13 cellular contexts compared by ENCODE assay signal in the genomic region with DNA sequence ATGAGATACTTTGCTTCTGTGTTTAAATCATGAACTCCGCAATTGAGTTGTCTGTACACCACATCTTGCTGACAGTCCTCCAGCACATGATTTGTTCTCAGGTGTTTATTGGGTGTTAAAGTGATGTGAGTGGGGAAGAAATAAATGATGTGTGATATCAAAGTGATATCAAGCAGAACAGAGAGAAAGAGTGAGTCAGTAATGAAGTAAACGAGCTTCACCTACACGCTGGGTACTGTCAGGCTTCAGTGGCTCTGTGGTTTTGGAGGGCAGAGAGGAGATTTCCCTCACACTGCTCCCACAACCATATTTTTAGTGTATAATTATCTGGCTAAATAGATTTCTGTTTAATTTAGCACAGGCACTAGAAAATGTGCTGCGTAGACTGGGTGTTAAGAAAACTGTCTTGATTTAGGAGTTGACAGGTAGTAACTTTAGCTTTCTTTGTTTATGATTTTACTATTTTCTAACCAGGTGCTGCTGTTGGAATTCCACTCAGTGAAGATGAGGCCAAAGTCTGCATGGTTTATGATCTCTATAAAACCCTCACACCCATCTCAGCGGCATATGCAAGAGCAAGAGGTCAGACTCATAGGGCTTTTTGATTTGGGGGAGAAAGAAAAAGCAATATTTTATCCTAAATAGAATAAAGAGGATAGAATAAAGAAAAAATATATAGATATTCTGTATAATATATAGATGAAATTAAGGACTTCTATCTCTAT. TPM values are rescaled to one million over a fixed set of nuclear protein-coding genes. Genes with fewer than 3 reads are reported as not detected.
DNase-seq lines count a peak whose midpoint lies in the region; ATAC-seq and TF ChIP-seq lines count a peak whose summit lies in the region.
"Had no signal": no experiment of that assay in that cellular context is flagged by ENCODE, and none has a peak within 500 bp of the region (broad histone marks: within the 10 kb centered on the region; RNA-seq: fewer than 3 reads in every experiment).

No MANE protein-coding gene starts in this region.

- no peak for TF ChIP-seq CTCF in GM12865 (IDR thresholded peaks at IDR 0.05; ENCODE audit: insufficient read depth, low read depth, low read length, missing control alignments)
- no peak for TF ChIP-seq CTCF in colonic mucosa (IDR thresholded peaks at IDR 0.05)
- no peak for TF ChIP-seq CTCF in osteoblast (IDR thresholded peaks at IDR 0.05; ENCODE audit: extremely low read depth, low read depth, low read length)

- no peak overlapping the region for H3K4me2 ChIP-seq in osteoblast (ENCODE audit: insufficient read depth, low read length)

- peak overlapping the region in 1 of 2 donors; percentile 14 for H3K9ac ChIP-seq in colonic mucosa (ENCODE audit: low read depth in 2 of 2, low read length in 2 of 2)

- peaks cover 7% of the 10 kb centered on the region for H4K20me1 ChIP-seq in osteoblast (ENCODE audit: insufficient read depth, low read length)

- no peaks in the 10 kb centered on the region for H3K9me3 ChIP-seq in colonic mucosa
- no peaks in the 10 kb centered on the region for H3K9me3 ChIP-seq in aorta (ENCODE audit: control insufficient read depth, low read length)
- H3K9me3 ChIP-seq in osteoblast (ENCODE audit: low read depth, low read length): no peaks in the 10 kb centered on the region

- peak; percentile 19 for DNase-seq in GM12865 (ENCODE audit: low read depth)
- DNase-seq in colonic mucosa: peak; percentile 64
- DNase-seq in NCI-H2081 (lab: John Stamatoyannopoulos, UW): no peak
- DNase-seq in globus pallidus (ENCODE audit: low spot score): no peak
- no peak for DNase-seq in aorta
- no peak for DNase-seq in osteoblast (ENCODE audit: insufficient read length, low spot score, missing footprints)
- DNase-seq: activated naive CD4-positive, alpha-beta T cell treated with anti-CD3 and anti-CD28 coated beads, Interleukin-2, amount 50 U/mL, for 16 hours; COR-L47; islet precursor cell; NCI-H748 treated with DMSO at 0.1 percent for 48 hours; retina had no signal

- H3K4me1 ChIP-seq in colonic mucosa: no peaks in the 10 kb centered on the region
- H3K4me1 ChIP-seq in aorta (ENCODE audit: control insufficient read depth in 1 of 2, insufficient read depth in 2 of 2, low read length in 2 of 2): no peaks in the 10 kb centered on the region
- peaks cover 11% of the 10 kb centered on the region for H3K4me1 ChIP-seq in osteoblast (ENCODE audit: insufficient read depth, low read length)

- peaks cover 42% of the 10 kb centered on the region for H3K79me2 ChIP-seq in osteoblast (ENCODE audit: insufficient read depth, low read length)

- intact Hi-C loops in colonic mucosa (cut with DNase I): no loop called here
- intact Hi-C loops in aorta (cut with DNase I): no loop called here

- ATAC-seq in GM19468 (IDR thresholded peaks at IDR 0.05; ENCODE audit: extremely low read depth, unreplicated experiment) (peak; percentile 58), HG03432 (IDR thresholded peaks at IDR 0.05; ENCODE audit: unreplicated experiment) (peak; percentile 85), aorta (ENCODE audit: low FRiP score) (no peak)

- no peaks in the 10 kb centered on the region for H3K27me3 ChIP-seq in colonic mucosa
- no peaks in the 10 kb centered on the region for H3K27me3 ChIP-seq in aorta (ENCODE audit: control insufficient read depth in 1 of 2, insufficient read depth in 2 of 2, low read length in 1 of 2)
- no peaks in the 10 kb centered on the region for H3K27me3 ChIP-seq in osteoblast (ENCODE audit: insufficient read depth, low read length)

- no peaks in the 10 kb centered on the region for H3K36me3 ChIP-seq in colonic mucosa
- H3K36me3 ChIP-seq in aorta (ENCODE audit: control insufficient read depth in 1 of 2, insufficient read depth in 2 of 2, low read length in 1 of 2): peaks cover 0 to 2% of the 10 kb centered on the region in 2 donors
- peaks cover 71% of the 10 kb centered on the region for H3K36me3 ChIP-seq in osteoblast (ENCODE audit: insufficient read depth, low read length)

- no peak overlapping the region for H2AFZ ChIP-seq in osteoblast (ENCODE audit: low read length)

- 93 to 96% methylated on average over 5 of the region's 5 CpGs for WGBS in aorta, 2 donors

- H3K27ac ChIP-seq in colonic mucosa: peak overlapping the region; percentile 69
- H3K27ac ChIP-seq in aorta (ENCODE audit: low read depth in 1 of 2, low read length in 2 of 2): no peak overlapping the region
- H3K27ac ChIP-seq in osteoblast (ENCODE audit: low read depth, low read length): no peak overlapping the region

- H3K4me3 ChIP-seq in GM12865 (ENCODE audit: low read depth, low read length) (no peak overlapping the region), colonic mucosa (no peak overlapping the region), aorta (ENCODE audit: low read length in 2 of 2) (no peak overlapping the region), osteoblast (ENCODE audit: insufficient read depth, low read length) (no peak overlapping the region)

RNA-seq across cellular contexts. Expression of a gene that starts 21.2 kb away (rescaled TPM):
- total RNA-seq in colonic mucosa (100 to 1,000 TPM in 1 of 2 donors, 10 to 100 TPM in 1; 68.8 to 148 TPM), aorta (10 to 100 TPM; 40.3 to 41.0 TPM), osteoblast (17.7 and 21.5 TPM in 2 replicates)
- polyA plus RNA-seq in aorta: 10 to 100 TPM; 45.6 to 66.2 TPM

Comparison
In these comparisons a context has a peak if more than half of its experiments do, and no peak if none do; other contexts are left out.
1. DNase-seq: peak in GM12865 (single experiment) and colonic mucosa (single experiment); none in NCI-H2081 (0 of 2), globus pallidus (single experiment), aorta (0 of 2) and osteoblast (single experiment).